In the genomic region with DNA sequence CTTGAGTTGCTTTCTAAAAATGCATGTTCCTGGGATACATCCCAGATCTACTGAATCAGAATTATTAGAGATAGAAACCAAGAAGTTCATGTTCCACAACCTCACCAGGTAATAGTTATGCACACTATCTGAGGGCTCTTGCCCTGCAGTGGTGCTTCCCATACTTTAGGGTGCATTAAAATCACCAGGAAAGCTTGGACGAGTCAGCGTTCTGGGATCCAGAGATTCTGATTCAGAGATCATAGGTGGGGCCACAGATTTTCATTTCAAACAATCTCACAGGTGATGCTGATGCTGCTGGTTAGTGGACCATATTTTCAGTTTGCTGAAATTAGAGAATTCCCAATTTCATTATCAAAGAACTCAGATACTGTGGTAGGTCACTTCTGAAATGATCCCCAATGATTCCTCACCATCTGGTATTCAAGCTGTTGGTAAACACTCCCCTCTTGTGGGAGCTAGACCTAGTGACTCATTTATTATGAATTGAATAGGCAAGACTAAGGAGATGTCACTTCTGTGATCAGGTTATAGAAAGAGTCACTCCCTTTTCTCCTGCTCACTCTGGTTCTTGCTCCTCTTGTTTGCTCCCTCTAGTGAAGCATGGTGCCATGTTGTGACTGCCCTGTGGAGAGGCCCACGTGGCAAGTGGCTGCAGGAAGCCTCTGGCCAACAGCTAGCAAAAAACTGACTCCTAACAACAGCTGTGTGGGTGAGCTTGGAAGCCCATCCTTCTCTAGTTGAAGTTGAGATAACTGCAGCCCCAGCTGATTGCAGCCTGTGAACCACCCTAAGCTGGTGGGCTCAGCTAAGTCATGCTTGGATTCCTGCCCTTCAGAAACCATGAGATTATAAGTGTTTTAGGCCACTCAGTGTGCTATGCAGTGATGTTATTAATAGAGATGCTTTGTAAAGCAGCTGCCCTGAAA, we compare ENCODE assay signal across 15 cellular contexts. TPM values are rescaled to one million over a fixed set of nuclear protein-coding genes. Genes with fewer than 3 reads are reported as not detected.
A peak's percentile ranks its signal among the peaks of the same experiment; 100 is the strongest.
DNase-seq lines count a peak whose midpoint lies in the region; ATAC-seq, FAIRE-seq and TF ChIP-seq lines count a peak whose summit lies in the region.
"Had no signal": no experiment of that assay in that cellular context is flagged by ENCODE, and none has a peak within 500 bp of the region (broad histone marks: within the 10 kb centered on the region; RNA-seq: fewer than 3 reads in every experiment).

No MANE protein-coding gene starts in this region.

- H3K27me3 ChIP-seq in BE2C (no peaks in the 10 kb centered on the region), astrocyte (ENCODE audit: insufficient read depth, low read length) (peaks cover 25% of the 10 kb centered on the region)
- H3K27me3 ChIP-seq: ascending aorta had no signal

- H3K36me3 Mint-ChIP-seq in astrocyte (ENCODE audit: low read depth, unreplicated experiment) (peaks cover 2% of the 10 kb centered on the region), CD14-positive monocyte (no peaks in the 10 kb centered on the region)
- H3K36me3 Mint-ChIP-seq: stimulated activated naive B cell treated with anti-CD40 and anti-IgM and Interleukin-4, amounts not matched to agents 10 μg/mL and 1 μg/mL and 100 μg/mL, for 72 hours had no signal

- intact Hi-C loops in CD14-positive monocyte (cut with micrococcal nuclease), result no loop called here

- H3K9me3 ChIP-seq in BE2C, result no peaks in the 10 kb centered on the region
- no peaks in the 10 kb centered on the region for H3K9me3 ChIP-seq in astrocyte (ENCODE audit: insufficient read depth, low read depth, low read length)
- H3K9me3 ChIP-seq: ascending aorta, mucosa of descending colon had no signal

- H3K4me1 ChIP-seq in BE2C (peaks cover 43% of the 10 kb centered on the region), astrocyte (ENCODE audit: insufficient read depth, low read length) (peaks cover 22% of the 10 kb centered on the region)
- H3K4me1 ChIP-seq: ascending aorta had no signal

- POLR2A ChIA-PET in GM10248 (lab: Yijun Ruan, JAX), result interaction anchor here (0.5 kb wide), 1 partner anchor 214 kb away, joined by 3 read pairs; no protein-coding TSS in a partner anchor

- CTCF ChIA-PET in GM10248 (lab: Yijun Ruan, JAX), result interaction anchor here (1.3 to 24.0 kb wide), 7 partner anchors 17 to 266 kb away, joined by 3 to 276 read pairs (median 4); no protein-coding TSS in a partner anchor

- TF ChIP-seq CTCF in BE2C (IDR thresholded peaks at IDR 0.05; ENCODE audit: low read depth, low read length) (peak; percentile 18; the same call in 1 of the 2 replicates), astrocyte (IDR thresholded peaks at IDR 0.05; ENCODE audit: insufficient read depth, low read depth, low read length) (peak; percentile 15), GM10248 (IDR thresholded peaks at IDR 0.05; ENCODE audit: control extremely low read depth, extremely low read depth, low read depth, missing control alignments) (no peak), CD14-positive monocyte (IDR thresholded peaks at IDR 0.05) (no peak)

- H3K27me3 Mint-ChIP-seq in astrocyte (ENCODE audit: low read depth, unreplicated experiment) (peaks cover 39% of the 10 kb centered on the region), CD14-positive monocyte (ENCODE audit: low read depth in 3 of 3) (peaks cover 0 to 2% (median 0%) of the 10 kb centered on the region in 3 donors)

- no peak overlapping the region for H3K9ac ChIP-seq in astrocyte (ENCODE audit: low read length)

- H3K9me3 Mint-ChIP-seq in astrocyte (ENCODE audit: unreplicated experiment) (no peaks in the 10 kb centered on the region), CD14-positive monocyte (no peaks in the 10 kb centered on the region)
- H3K9me3 Mint-ChIP-seq: stimulated activated naive B cell treated with anti-CD40 and anti-IgM and Interleukin-4, amounts not matched to agents 10 μg/mL and 1 μg/mL and 100 μg/mL, for 72 hours had no signal

- peak overlapping the region; percentile 72 for H3K27ac Mint-ChIP-seq in astrocyte (ENCODE audit: unreplicated experiment)
- no peak overlapping the region for H3K27ac Mint-ChIP-seq in CD14-positive monocyte
- H3K27ac Mint-ChIP-seq: stimulated activated naive B cell treated with anti-CD40 and anti-IgM and Interleukin-4, amounts not matched to agents 10 μg/mL and 1 μg/mL and 100 μg/mL, for 72 hours had no signal

- H3K4me1 Mint-ChIP-seq in astrocyte (ENCODE audit: low read depth, unreplicated experiment), result peaks cover 25% of the 10 kb centered on the region
- H3K4me1 Mint-ChIP-seq in CD14-positive monocyte, result peaks cover 5% of the 10 kb centered on the region

- H3K27ac ChIP-seq in astrocyte (ENCODE audit: low read depth, low read length), result peak overlapping the region; percentile 30
- H3K27ac ChIP-seq: ascending aorta had no signal

- FAIRE-seq in astrocyte (lab: Jason Lieb, UNC), result peak; percentile 69

- ATAC-seq in GM18502 (IDR thresholded peaks at IDR 0.05; ENCODE audit: poor library complexity, unreplicated experiment), result no peak
- ATAC-seq: mucosa of descending colon; stimulated activated naive B cell treated with anti-CD40 and anti-IgM and Interleukin-4, amounts not matched to agents 10 μg/mL and 1 μg/mL and 100 μg/mL, for 72 hours had no signal

- H4K20me1 ChIP-seq in astrocyte (ENCODE audit: insufficient read depth, low read length), result peaks cover 6% of the 10 kb centered on the region

- H3K36me3 ChIP-seq in BE2C, result no peaks in the 10 kb centered on the region
- no peaks in the 10 kb centered on the region for H3K36me3 ChIP-seq in astrocyte (ENCODE audit: insufficient read depth, low read length)
- H3K36me3 ChIP-seq: ascending aorta had no signal

- no peak overlapping the region for H2AFZ ChIP-seq in astrocyte (ENCODE audit: low read depth, low read length)

- DNase-seq in BE2C (no peak), HT1080 (ENCODE audit: low read depth) (peak; percentile 81), astrocyte (ENCODE audit: low read depth) (peak; percentile 57), kidney glomerular epithelial cell (lab: John Stamatoyannopoulos, UW) (peak; percentile 60), GM10248 (ENCODE audit: extremely low spot score) (no peak), CD14-positive monocyte (ENCODE audit: low spot score) (no peak), anterior cingulate cortex (lab: John Stamatoyannopoulos, UW) (no peak)
- DNase-seq: activated CD4-positive, alpha-beta T cell treated with anti-CD3 and anti-CD28 coated beads, Interleukin-2, amount 50 U/mL, for 4 hours; glutamatergic neuron; mucosa of descending colon; NCI-H2081 treated with DMSO at 0.1 percent for 48 hours; SHP77 treated with DMSO at 0.1 percent for 48 hours; stimulated activated naive B cell treated with anti-CD40 and anti-IgM and Interleukin-4, amounts not matched to agents 10 μg/mL and 1 μg/mL and 100 μg/mL, for 72 hours had no signal

- no peaks in the 10 kb centered on the region for H3K79me2 ChIP-seq in astrocyte (ENCODE audit: insufficient read depth, low read length)

- peak overlapping the region; percentile 40 for H3K4me3 Mint-ChIP-seq in astrocyte (ENCODE audit: unreplicated experiment)
- H3K4me3 Mint-ChIP-seq in CD14-positive monocyte, result no peak overlapping the region
- H3K4me3 Mint-ChIP-seq: stimulated activated naive B cell treated with anti-CD40 and anti-IgM and Interleukin-4, amounts not matched to agents 10 μg/mL and 1 μg/mL and 100 μg/mL, for 72 hours had no signal

- peak overlapping the region; percentile 66 for H3K4me2 ChIP-seq in astrocyte (ENCODE audit: low read length)

- H3K4me3 ChIP-seq in BE2C (ENCODE audit: low read depth, low read length) (no peak overlapping the region), astrocyte (ENCODE audit: insufficient read depth, low read depth, low read length) (no peak overlapping the region)
- H3K4me3 ChIP-seq: ascending aorta, mucosa of descending colon had no signal

RNA-seq across cellular contexts. Expression of a gene that starts 59.8 kb away (rescaled TPM):
- polyA plus RNA-seq in BE2C (2012; ENCODE audit: insufficient read depth, insufficient read length, low read depth), result 1.4 TPM
- 22.1 and 24.0 TPM in 2 replicates for total RNA-seq in HT1080 (2014; rRNA removed; shearing (Covaris generic))
- polyA plus RNA-seq in HT1080 (2015; cell fraction: cytosol; rRNA removed), result 8.3 and 12.2 TPM in 2 replicates
- 61.7 and 71.3 TPM in 2 replicates for polyA plus RNA-seq in HT1080 (2015; cell fraction: nucleus; rRNA removed)
- total RNA-seq in astrocyte, result 2.6 and 3.1 TPM in 2 replicates
- polyA plus RNA-seq in CD14-positive monocyte, result under 1 TPM; 0.14 to 0.30 TPM

Comparison
In these comparisons a context has a peak if more than half of its experiments do, and no peak if none do; other contexts are left out.
1. DNase-seq: peak in HT1080 (single experiment), astrocyte (single experiment) and kidney glomerular epithelial cell (single experiment); none in BE2C (single experiment), GM10248 (single experiment), CD14-positive monocyte (single experiment) and anterior cingulate cortex (0 of 58).
2. CTCF ChIP-seq: peak in BE2C (single experiment) and astrocyte (single experiment); none in GM10248 (single experiment) and CD14-positive monocyte (single experiment).